In genomic region chr5:31768784-31769183, GRCh38 we compare ENCODE assay signal across 20 cellular contexts.
DNase-seq lines count a peak whose midpoint lies in the region; ATAC-seq and TF ChIP-seq lines count a peak whose summit lies in the region.
"Had no signal": no experiment of that assay in that cellular context is flagged by ENCODE, and none has a peak within 500 bp of the region (broad histone marks: within the 10 kb centered on the region; RNA-seq: fewer than 3 reads in every experiment).

No MANE protein-coding gene starts in this region.

- H3K79me2 ChIP-seq in HCT116 (ENCODE audit: insufficient read depth, low read length): no peaks in the 10 kb centered on the region

- TF ChIP-seq RAD21 in HCT116 (IDR thresholded peaks at IDR 0.05; ENCODE audit: low read depth): peak; percentile 26; the same call in 1 of the 2 replicates

- peak; percentile 65 for ATAC-seq in HCT116

- in situ Hi-C loops in G401 (cut with HindIII; ENCODE audit: low sequenced_read_pairs): no loop called here

- H3K9me3 ChIP-seq in HCT116 (ENCODE audit: control insufficient read depth in 1 of 2, insufficient read depth in 1 of 2, low read depth in 1 of 2, low read length in 2 of 2): no peaks in the 10 kb centered on the region
- H3K9me3 ChIP-seq: SK-N-SH had no signal

- H3K4me3 ChIP-seq in HCT116 (replicated peaks in 1 of 2; ENCODE audit: low read depth in 1 of 2, low read length in 2 of 2): no peak overlapping the region

- no peak overlapping the region for H3K4me2 ChIP-seq in HCT116 (ENCODE audit: low read length)
- H3K4me2 ChIP-seq: SK-N-SH had no signal

- peak; percentile 13 to 32 (median 27); a peak in 4 of 6 replicates for TF ChIP-seq CTCF in HCT116 (IDR thresholded peaks at IDR 0.05 in 2 of 3, conservative IDR thresholded peaks at IDR 0.05 in 1 of 3; ENCODE audit: borderline replicate concordance in 1 of 3, insufficient read depth in 1 of 3, low read depth in 2 of 3, low read length in 2 of 3)
- TF ChIP-seq CTCF in MCF 10A (IDR thresholded peaks at IDR 0.05; ENCODE audit: unreplicated experiment): no peak

- H3K4me1 ChIP-seq in HCT116 (ENCODE audit: control insufficient read depth in 1 of 2, insufficient read depth in 2 of 2, low read length in 2 of 2): no peaks in the 10 kb centered on the region

- no peaks in the 10 kb centered on the region for H3K9me3 Mint-ChIP-seq in MCF 10A (ENCODE audit: unreplicated experiment)

- H3K27ac Mint-ChIP-seq in MCF 10A (ENCODE audit: low read depth, unreplicated experiment): no peak overlapping the region

- H3K9me2 ChIP-seq in HCT116 (ENCODE audit: insufficient read depth): no peaks in the 10 kb centered on the region
- H3K9me2 ChIP-seq: SK-N-SH had no signal

- POLR2A ChIA-PET in HCT116 (lab: Charles Lee) (no interaction called here), MCF 10A (lab: Yijun Ruan, JAX) (no interaction called here)

- H3K36me3 Mint-ChIP-seq in MCF 10A (ENCODE audit: insufficient read depth, unreplicated experiment): no peaks in the 10 kb centered on the region

- no TSS peak for BruUV-seq in HCT116 (replicated peaks; lab: Mats Ljungman, UMichigan)
- no TSS peak for BruUV-seq in MCF 10A (replicated peaks; lab: Mats Ljungman, UMichigan)

- H3K4me1 Mint-ChIP-seq in MCF 10A (ENCODE audit: insufficient read depth, unreplicated experiment): no peaks in the 10 kb centered on the region

- DNase-seq in G401 (ENCODE audit: low spot score) (peak; percentile 55), HCT116 (ENCODE audit: low read depth, low spot score) (no peak), caudate nucleus (lab: John Stamatoyannopoulos, UW) (no peak), mesenteric fat pad (ENCODE audit: low spot score) (peak; percentile 18), MCF 10A (ENCODE audit: unreplicated experiment) (no peak), posterior vena cava (ENCODE audit: low spot score) (no peak)
- DNase-seq in activated effector memory CD4-positive, alpha-beta T cell treated with anti-CD3 and anti-CD28 coated beads, Interleukin-2, amount 50 U/mL, for 16 hours: no peak
- DNase-seq: HCEC 1CT, IMR-90, Karpas-422, MM.1S, NCI-H1092, NCI-H146, NCI-H2029 treated with DMSO at 0.1 percent for 48 hours, NCI-H510A treated with DMSO at 0.1 percent for 48 hours, NCI-H774, RPMI8226, SHP77 treated with DMSO at 0.1 percent for 48 hours, SK-N-SH had no signal

- no peaks in the 10 kb centered on the region for H3K36me3 ChIP-seq in HCT116 (ENCODE audit: control insufficient read depth in 1 of 2, insufficient read depth in 2 of 2, low read length in 2 of 2)

- H4K20me1 ChIP-seq in HCT116 (ENCODE audit: insufficient read depth): no peaks in the 10 kb centered on the region

- H3K27me3 Mint-ChIP-seq in MCF 10A (ENCODE audit: insufficient read depth, unreplicated experiment): peaks cover 43% of the 10 kb centered on the region

- H3K4me3 Mint-ChIP-seq in MCF 10A (ENCODE audit: unreplicated experiment): no peak overlapping the region

- RAD21 ChIA-PET in HCT116 (lab: Charles Lee; ENCODE audit: low non-redundant PET in 1 of 2, low total read pairs in 2 of 2, uncharacterized antibody in 2 of 2, unreplicated experiment in 2 of 2): no interaction called here

- peaks cover 9% of the 10 kb centered on the region; the same call in 1 of the 2 replicates for H3K27me3 ChIP-seq in HCT116 (ENCODE audit: insufficient read depth, low read length)

- CTCF ChIA-PET in HCT116 (lab: Charles Lee): interaction anchor here (1.3 kb wide), 1 partner anchor 40 kb away, joined by 5 read pairs; no protein-coding TSS in a partner anchor
- CTCF ChIA-PET in MCF 10A (lab: Yijun Ruan, JAX): no interaction called here

- H3K27ac ChIP-seq in HCT116 (ENCODE audit: low read depth, low read length) (no peak overlapping the region), caudate nucleus (ENCODE audit: low read depth, low read length) (peak overlapping the region; percentile 63)
- H3K27ac ChIP-seq: C4-2B had no signal

- H2AFZ ChIP-seq in HCT116 (ENCODE audit: low read depth, low read length, poor library complexity, severe bottlenecking): no peak overlapping the region

- H3K9ac ChIP-seq in HCT116 (ENCODE audit: low read length): no peak overlapping the region
- H3K9ac ChIP-seq: SK-N-SH had no signal

- intact Hi-C loops in HCT116 (cut with micrococcal nuclease): no loop called here
- intact Hi-C loops in MCF 10A (cut with micrococcal nuclease): no loop called here
- intact Hi-C loops in posterior vena cava (cut with DNase I): no loop called here

- TF ChIP-seq POLR2A in HCT116 (IDR thresholded peaks at IDR 0.05; ENCODE audit: borderline replicate concordance, extremely low read depth, insufficient read depth, insufficient read length): no peak

TF ChIP-seq in HCT116, 20 proteins besides CTCF, POLR2A, EP300 and RAD21:
- no peak for TF ChIP-seq ZFX (IDR thresholded peaks at IDR 0.05)
- TF ChIP-seq CBX3 (IDR thresholded peaks at IDR 0.05; ENCODE audit: low read depth): no peak
- TF ChIP-seq, protein P1, sequence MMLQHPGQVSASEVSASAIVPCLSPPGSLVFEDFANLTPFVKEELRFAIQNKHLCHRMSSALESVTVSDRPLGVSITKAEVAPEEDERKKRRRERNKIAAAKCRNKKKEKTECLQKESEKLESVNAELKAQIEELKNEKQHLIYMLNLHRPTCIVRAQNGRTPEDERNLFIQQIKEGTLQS (IDR thresholded peaks at IDR 0.05): no peak
- no peak for TF ChIP-seq EZH2phosphoT487 (IDR thresholded peaks at IDR 0.05; ENCODE audit: borderline replicate concordance)

Comparison
In these comparisons a context has a peak if more than half of its experiments do, and no peak if none do; other contexts are left out.
1. DNase-seq: peak in G401 (single experiment) and mesenteric fat pad (single experiment); none in HCT116 (single experiment), caudate nucleus (0 of 61), activated effector memory CD4-positive, alpha-beta T cell treated with anti-CD3 and anti-CD28 coated beads, Interleukin-2, amount 50 U/mL, for 16 hours (single experiment), MCF 10A (single experiment) and posterior vena cava (single experiment).